19 cellular contexts compared by ENCODE assay signal in the genomic region with DNA sequence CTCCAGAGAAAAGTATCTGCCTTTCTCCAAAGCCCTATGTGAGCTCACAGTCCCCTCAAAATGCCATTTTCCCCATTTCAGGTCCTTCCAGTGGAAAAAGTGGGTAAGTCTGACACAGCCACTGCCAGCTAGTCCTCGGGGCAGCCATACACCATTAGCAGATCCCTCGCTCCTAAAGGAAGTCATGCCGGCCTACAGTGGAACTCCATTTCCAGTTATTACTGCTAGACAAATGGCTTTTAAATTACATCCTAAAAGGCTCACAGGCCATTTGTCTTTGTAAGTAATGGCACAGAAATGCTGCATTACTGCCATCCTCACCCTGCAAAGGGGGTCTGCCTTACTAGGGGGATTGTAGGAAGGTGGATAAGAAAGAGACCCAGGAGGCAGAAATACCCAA.
DNase-seq lines count a peak whose midpoint lies in the region; FAIRE-seq and TF ChIP-seq lines count a peak whose summit lies in the region.
"Had no signal": no experiment of that assay in that cellular context is flagged by ENCODE, and none has a peak within 500 bp of the region (broad histone marks: within the 10 kb centered on the region; RNA-seq: fewer than 3 reads in every experiment).

No MANE protein-coding gene starts in this region.

- no peak overlapping the region for H3K9ac ChIP-seq in H9 (ENCODE audit: extremely low read depth, insufficient read length, low read length)
- no peak overlapping the region for H3K9ac ChIP-seq in endodermal cell (ENCODE audit: extremely low read depth, low read length, poor library complexity, severe bottlenecking)
- H3K9ac ChIP-seq in neural cell (ENCODE audit: low read length), result no peak overlapping the region
- H3K9ac ChIP-seq in stomach smooth muscle (ENCODE audit: low read length in 2 of 2), result no peak overlapping the region
- H3K9ac ChIP-seq: BLaER1 had no signal

- H3K4me1 ChIP-seq in H9 (ENCODE audit: insufficient read depth, low read length) (no peaks in the 10 kb centered on the region), endodermal cell (ENCODE audit: control insufficient read depth, insufficient read depth, low read length) (no peaks in the 10 kb centered on the region), stomach smooth muscle (ENCODE audit: control insufficient read depth, insufficient read depth, low read length) (peaks cover 27% of the 10 kb centered on the region)

- no peak overlapping the region for H4K5ac ChIP-seq in H9 (ENCODE audit: insufficient read length, low read depth, low read length)

- no peak for TF ChIP-seq RAD21 in neural cell (conservative IDR thresholded peaks at IDR 0.05)

- no peak overlapping the region for H2AFZ ChIP-seq in H9 (ENCODE audit: low read length)
- H2AFZ ChIP-seq in neural cell (ENCODE audit: low read depth, low read length), result no peak overlapping the region

- H3K27me3 Mint-ChIP-seq in H9 (ENCODE audit: low read depth) (peaks cover 5% of the 10 kb centered on the region), endodermal cell (ENCODE audit: insufficient read depth) (peaks cover 15% of the 10 kb centered on the region)

- H3K36me3 Mint-ChIP-seq in H9 (ENCODE audit: insufficient read depth in 1 of 3, low read depth in 3 of 3) (peaks cover 0 to 6% (median 0%) of the 10 kb centered on the region in 3 experiments; a peak in 1 of 7 replicates), endodermal cell (ENCODE audit: low read depth) (no peaks in the 10 kb centered on the region)
- H3K36me3 Mint-ChIP-seq: CD4-positive, CD25-positive, alpha-beta regulatory T cell; CD8-positive, alpha-beta memory T cell had no signal

- H4K91ac ChIP-seq in H9 (ENCODE audit: insufficient read length, low read depth, low read length), result no peak overlapping the region

- no peak overlapping the region for H2BK15ac ChIP-seq in H9 (ENCODE audit: low read depth, low read length)

- H3K4ac ChIP-seq in H9 (ENCODE audit: low read depth, low read length), result no peak overlapping the region

- H3K56ac ChIP-seq in H9 (ENCODE audit: insufficient read length, low read depth, low read length), result no peak overlapping the region

- no peak for TF ChIP-seq POLR2A in GM12892 (IDR thresholded peaks at IDR 0.05; ENCODE audit: low read depth, low read length)

- H3K14ac ChIP-seq in H9 (ENCODE audit: insufficient read depth, low read length), result no peak overlapping the region

- no CpG with 5 or more reads among the region's 3 CpGs for WGBS in H9 (ENCODE audit: extremely low coverage, insufficient read length, low lambda C conversion rate)
- 88 to 100% methylated on average over 3 of the region's 3 CpGs for WGBS in endodermal cell (ENCODE audit: insufficient coverage in 1 of 2, insufficient read length in 1 of 2), 2 experiments

- 0 out of 5 replicates have a peak, but pooled peaks cover 0 to 3% of the 10 kb centered on the region in 2 experiments for H3K9me3 Mint-ChIP-seq in H9
- peaks cover 1% of the 10 kb centered on the region for H3K9me3 Mint-ChIP-seq in endodermal cell
- H3K9me3 Mint-ChIP-seq: CD8-positive, alpha-beta memory T cell had no signal

- H2BK12ac ChIP-seq in H9 (ENCODE audit: insufficient read length, low read depth, low read length), result no peak overlapping the region

- H3K27me3 ChIP-seq in H9 (ENCODE audit: insufficient read depth, low read length) (no peaks in the 10 kb centered on the region), endodermal cell (ENCODE audit: control insufficient read depth, insufficient read depth, low read length, poor library complexity, severe bottlenecking) (peaks cover 7% of the 10 kb centered on the region), neural cell (ENCODE audit: insufficient read depth, low read depth, low read length) (no peaks in the 10 kb centered on the region), stomach smooth muscle (ENCODE audit: control insufficient read depth in 1 of 2, insufficient read depth in 2 of 2, low read length in 2 of 2) (no peaks in the 10 kb centered on the region)
- H3K27me3 ChIP-seq: BLaER1 had no signal

- DNase-seq in H9 (peak; percentile 5), endodermal cell (peak; percentile 10), D721Med (ENCODE audit: insufficient read length, low spot score) (no peak), GM12892 (ENCODE audit: insufficient read length) (no peak), NCI-H1436 (lab: John Stamatoyannopoulos, UW) (no peak)
- no peak for DNase-seq in stimulated activated naive CD4-positive, alpha-beta T cell treated with Interleukin-2 at 50 U/mL for 16 hours (lab: John Stamatoyannopoulos, UW)
- DNase-seq: CD8-positive, alpha-beta memory T cell; DMS79 treated with DMSO at 0.1 percent for 48 hours; GF-D8; GOT3; HCEC 1CT had no signal

- no peak for FAIRE-seq in D721Med (lab: Jason Lieb, UNC)
- no peak for FAIRE-seq in GM12892 (lab: Jason Lieb, UNC)
- FAIRE-seq: A204.1, GM12891, H54 had no signal

- no peaks in the 10 kb centered on the region for H3K79me2 ChIP-seq in H9 (ENCODE audit: insufficient read depth, low read length)
- no peaks in the 10 kb centered on the region for H3K79me2 ChIP-seq in neural cell (replicated peaks; ENCODE audit: insufficient read depth, low read length)

- TF ChIP-seq EP300 in neural cell (conservative IDR thresholded peaks at IDR 0.05; ENCODE audit: poor library complexity, severe bottlenecking), result no peak

- no peak overlapping the region for H3T11ph ChIP-seq in H9 (ENCODE audit: low read length)

- H4K20me1 ChIP-seq in H9 (ENCODE audit: control insufficient read depth, insufficient read depth, insufficient read length) (no peaks in the 10 kb centered on the region), neural cell (ENCODE audit: insufficient read depth) (no peaks in the 10 kb centered on the region)
- H4K20me1 ChIP-seq: BLaER1 had no signal

- H3K4me3 Mint-ChIP-seq in H9, result no peak overlapping the region
- no peak overlapping the region for H3K4me3 Mint-ChIP-seq in endodermal cell
- H3K4me3 Mint-ChIP-seq: B cell; CD4-positive, CD25-positive, alpha-beta regulatory T cell; CD8-positive, alpha-beta memory T cell had no signal

- H4K8ac ChIP-seq in H9 (replicated peaks; ENCODE audit: insufficient read length, low read depth, low read length), result no peak overlapping the region

- H3K9me2 ChIP-seq in neural cell (ENCODE audit: insufficient read depth, low read length), result no peaks in the 10 kb centered on the region

- peaks cover 12 to 15% of the 10 kb centered on the region in 2 experiments for H3K4me1 Mint-ChIP-seq in H9
- H3K4me1 Mint-ChIP-seq in endodermal cell, result peaks cover 6% of the 10 kb centered on the region
- H3K4me1 Mint-ChIP-seq: B cell; CD4-positive, CD25-positive, alpha-beta regulatory T cell; CD8-positive, alpha-beta memory T cell had no signal

- no peak overlapping the region for H3K18ac ChIP-seq in H9 (ENCODE audit: insufficient read length, low read depth, low read length)

- H3K27ac ChIP-seq in H9 (ENCODE audit: insufficient read length, low read depth, low read length) (no peak overlapping the region), endodermal cell (ENCODE audit: low read depth, low read length) (no peak overlapping the region), neural cell (ENCODE audit: low read length) (no peak overlapping the region), stomach smooth muscle (ENCODE audit: low read length) (peak overlapping the region; percentile 55)
- H3K27ac ChIP-seq: BLaER1 had no signal

- no peaks in the 10 kb centered on the region for H3K79me1 ChIP-seq in H9 (ENCODE audit: insufficient read depth, low read depth, low read length, poor library complexity, severe bottlenecking)

- H2BK5ac ChIP-seq in H9 (ENCODE audit: insufficient read length, low read length), result no peak overlapping the region

- no peak overlapping the region for H3K23ac ChIP-seq in H9 (ENCODE audit: insufficient read length, low read depth, low read length)

- TF ChIP-seq CTCF in H9 (conservative IDR thresholded peaks at IDR 0.05) (no peak), endodermal cell (conservative IDR thresholded peaks at IDR 0.05) (no peak), neural cell (IDR thresholded peaks at IDR 0.05; ENCODE audit: poor library complexity, severe bottlenecking) (no peak), D721Med (IDR thresholded peaks at IDR 0.05; ENCODE audit: insufficient read depth, missing control alignments) (no peak)

- H3K4me3 ChIP-seq in endodermal cell (ENCODE audit: low read length) (no peak overlapping the region), neural cell (ENCODE audit: low read length) (no peak overlapping the region), stomach smooth muscle (ENCODE audit: low read length in 2 of 2) (peak overlapping the region in 1 of 2 donors; percentile 17)
- H3K4me3 ChIP-seq: BLaER1 had no signal

- H2BK20ac ChIP-seq in H9 (ENCODE audit: low read depth, low read length, poor library complexity, severe bottlenecking), result no peak overlapping the region

- H2AK5ac ChIP-seq in H9 (ENCODE audit: insufficient read length, low read length), result no peak overlapping the region

- no peaks in the 10 kb centered on the region for H3F3A ChIP-seq in neural cell (ENCODE audit: insufficient read depth, low read length, poor library complexity, severe bottlenecking)

- H3K27ac Mint-ChIP-seq in H9, result no peak overlapping the region
- H3K27ac Mint-ChIP-seq in endodermal cell, result no peak overlapping the region
- H3K27ac Mint-ChIP-seq: B cell; CD4-positive, CD25-positive, alpha-beta regulatory T cell; CD8-positive, alpha-beta memory T cell had no signal

- no peaks in the 10 kb centered on the region for H3K23me2 ChIP-seq in H9 (ENCODE audit: insufficient read length, low read depth, low read length, poor library complexity, severe bottlenecking)

- no peak overlapping the region for H2BK120ac ChIP-seq in H9 (ENCODE audit: low read depth, low read length, poor library complexity, severe bottlenecking)

- H3K9me3 ChIP-seq in H9 (ENCODE audit: control insufficient read depth, low read depth, low read length) (no peaks in the 10 kb centered on the region), endodermal cell (ENCODE audit: control insufficient read depth, low read length) (no peaks in the 10 kb centered on the region), neural cell (ENCODE audit: low read length) (no peaks in the 10 kb centered on the region), stomach smooth muscle (ENCODE audit: control insufficient read depth in 2 of 2, low read length in 2 of 2) (no peaks in the 10 kb centered on the region)

- no peaks in the 10 kb centered on the region for H3K36me3 ChIP-seq in endodermal cell (ENCODE audit: control insufficient read depth, insufficient read depth, low read length)
- H3K36me3 ChIP-seq in neural cell (ENCODE audit: insufficient read depth, low read length), result no peaks in the 10 kb centered on the region
- no peaks in the 10 kb centered on the region for H3K36me3 ChIP-seq in stomach smooth muscle (ENCODE audit: control insufficient read depth in 2 of 2, insufficient read depth in 2 of 2, low read length in 2 of 2)
- H3K36me3 ChIP-seq: BLaER1 had no signal

- H3K4me2 ChIP-seq in H9 (ENCODE audit: insufficient read depth, insufficient read length, low read length), result no peak overlapping the region
- no peak overlapping the region for H3K4me2 ChIP-seq in neural cell (ENCODE audit: low read length)
- H3K4me2 ChIP-seq: BLaER1 had no signal

TF ChIP-seq in neural cell, 6 proteins besides CTCF, POLR2A, EP300 and RAD21 (continues in another document):
- TF ChIP-seq EZH2 (IDR thresholded peaks at IDR 0.05; ENCODE audit: borderline replicate concordance, insufficient read depth, low read length, poor library complexity, severe bottlenecking), result no peak

Comparison
In these comparisons a context has a peak if more than half of its experiments do, and no peak if none do; other contexts are left out.
1. DNase-seq: peak in H9 (single experiment) and endodermal cell (single experiment); none in stimulated activated naive CD4-positive, alpha-beta T cell treated with Interleukin-2 at 50 U/mL for 16 hours (single experiment), D721Med (single experiment), GM12892 (single experiment) and NCI-H1436 (single experiment).